ENCODE assay signal across 7 cellular contexts in the genomic region with DNA sequence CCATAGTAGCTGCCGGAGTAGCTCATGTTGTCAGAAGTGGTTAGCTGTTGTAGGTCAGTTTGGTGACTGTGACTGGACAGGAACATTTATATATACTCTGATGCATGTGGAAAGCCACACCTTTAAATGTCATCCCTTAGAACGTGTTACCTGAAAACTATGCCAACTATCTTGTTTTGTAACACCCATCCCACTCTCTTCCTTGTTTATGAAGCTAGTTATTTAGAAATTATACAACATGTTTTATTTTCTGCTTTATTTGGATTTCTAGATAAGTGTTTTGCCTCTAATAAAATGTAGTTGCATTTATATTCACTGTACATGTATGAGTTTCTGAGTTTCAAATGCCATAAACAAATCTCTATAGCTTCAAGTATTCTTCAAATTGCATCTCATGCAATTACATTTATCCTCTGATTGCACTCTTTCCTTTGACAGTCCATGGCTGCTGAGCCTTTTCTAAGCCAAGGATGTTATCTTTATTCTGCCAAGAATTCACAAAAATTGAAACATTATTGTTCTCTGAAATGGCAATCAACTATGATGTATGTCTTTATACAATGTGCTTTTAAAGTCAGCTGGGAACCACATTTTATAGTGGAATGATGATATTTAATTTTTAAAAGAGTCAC. TPM values are rescaled to one million over a fixed set of nuclear protein-coding genes. Genes with fewer than 3 reads are reported as not detected.
"Had no signal": no experiment of that assay in that cellular context is flagged by ENCODE, and none has a peak within 500 bp of the region (broad histone marks: within the 10 kb centered on the region; RNA-seq: fewer than 3 reads in every experiment).

A gene with protein sequence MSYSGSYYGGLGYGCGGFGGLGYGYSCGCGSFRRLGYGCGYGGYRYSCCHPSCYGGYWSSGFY (minus strand): TSS at position 51 of the 632 bp plus-strand sequence. CDS start 25 bp downstream, at position 26.

- H2AFZ ChIP-seq: GM23338 had no signal

- H3K4me3 Mint-ChIP-seq: GM23338, H9 had no signal

- DNase-seq: H9, HCEC 1CT, IMR-90 had no signal

- H3K4me3 ChIP-seq: GM23338, K562 had no signal

- H3K4me1 Mint-ChIP-seq: GM23338, H9 had no signal

- H3K4me2 ChIP-seq: GM23338 had no signal

- H3K9me3 Mint-ChIP-seq: GM23338 had no signal

- ATAC-seq: GM23338, K562 had no signal

- H3K27ac Mint-ChIP-seq: GM23338, H9 had no signal

RNA-seq across cellular contexts. Expression of the gene that starts here (rescaled TPM):
- total RNA-seq: GM23338, H1, H9, HT-29, IMR-90, K562 had no signal
- polyA plus RNA-seq: GM23338, H1, IMR-90, K562 had no signal
